Comparison of ENCODE assay signal across 11 cellular contexts in genomic region chr3:172065967-172066762, GRCh38. TPM values are rescaled to one million over a fixed set of nuclear protein-coding genes. Genes with fewer than 3 reads are reported as not detected.
DNase-seq lines count a peak whose midpoint lies in the region; ATAC-seq and TF ChIP-seq lines count a peak whose summit lies in the region.
"Had no signal": no experiment of that assay in that cellular context is flagged by ENCODE, and none has a peak within 500 bp of the region (broad histone marks: within the 10 kb centered on the region; RNA-seq: fewer than 3 reads in every experiment).

No MANE protein-coding gene starts in this region.

- H3K36me3 ChIP-seq in gastrocnemius medialis, result no peaks in the 10 kb centered on the region

- TF ChIP-seq POLR2A in gastrocnemius medialis (IDR thresholded peaks at IDR 0.05), result no peak

- POLR2A ChIA-PET in activated CD4-positive, alpha-beta T cell treated with anti-CD3 and anti-CD28 coated beads for 36 hours (lab: Charles Lee), result no interaction called here

- peak; percentile 67 for DNase-seq in M059J (ENCODE audit: low read depth)
- DNase-seq in epithelial cell of proximal tubule (ENCODE audit: low read depth), result peak; percentile 90
- no peak for DNase-seq in gastrocnemius medialis
- DNase-seq in stimulated activated naive CD4-positive, alpha-beta T cell (lab: John Stamatoyannopoulos, UW), result no peak
- DNase-seq in NCI-H2081 treated with DMSO at 0.1 percent for 48 hours (lab: John Stamatoyannopoulos, UW), result no peak
- no peak for DNase-seq in activated CD4-positive, alpha-beta T cell treated with anti-CD3 and anti-CD28 coated beads for 36 hours
- no peak for DNase-seq in effector CD8-positive, alpha-beta T cell (lab: John Stamatoyannopoulos, UW)
- DNase-seq: naive B cell; NCI-H1092; stimulated activated naive B cell treated with anti-CD40 and anti-IgM and Interleukin-4, amounts not matched to agents 10 μg/mL and 1 μg/mL and 100 μg/mL, for 72 hours had no signal

- no peaks in the 10 kb centered on the region for H3K27me3 ChIP-seq in gastrocnemius medialis

- peaks cover 71 to 81% of the 10 kb centered on the region in 2 donors for H3K4me1 ChIP-seq in gastrocnemius medialis

- ATAC-seq in GM19452 (IDR thresholded peaks at IDR 0.05; ENCODE audit: unreplicated experiment), result peak; percentile 39
- ATAC-seq in gastrocnemius medialis, result no peak
- no peak for ATAC-seq in activated CD4-positive, alpha-beta T cell treated with anti-CD3 and anti-CD28 coated beads for 36 hours
- ATAC-seq: stimulated activated naive B cell treated with anti-CD40 and anti-IgM and Interleukin-4, amounts not matched to agents 10 μg/mL and 1 μg/mL and 100 μg/mL, for 72 hours had no signal

- H3K4me3 Mint-ChIP-seq in activated CD4-positive, alpha-beta T cell treated with anti-CD3 and anti-CD28 coated beads for 36 hours, result no peak overlapping the region
- H3K4me3 Mint-ChIP-seq: naive B cell; stimulated activated naive B cell treated with anti-CD40 and anti-IgM and Interleukin-4, amounts not matched to agents 10 μg/mL and 1 μg/mL and 100 μg/mL, for 72 hours had no signal

- CTCF ChIA-PET in activated CD4-positive, alpha-beta T cell treated with anti-CD3 and anti-CD28 coated beads for 36 hours (lab: Charles Lee), result interaction anchor here (0.8 to 1.1 kb wide), 3 partner anchors 21 to 41 kb away, joined by 3 read pairs; no protein-coding TSS in a partner anchor

- TF ChIP-seq CTCF in epithelial cell of proximal tubule (conservative IDR thresholded peaks at IDR 0.05; ENCODE audit: low read depth, low read length), result no peak
- TF ChIP-seq CTCF in gastrocnemius medialis (IDR thresholded peaks at IDR 0.05 in 4 of 5, conservative IDR thresholded peaks at IDR 0.05 in 1 of 5), result no peak

- no peaks in the 10 kb centered on the region for H3K9me3 Mint-ChIP-seq in activated CD4-positive, alpha-beta T cell treated with anti-CD3 and anti-CD28 coated beads for 36 hours (ENCODE audit: low read depth)
- H3K9me3 Mint-ChIP-seq: stimulated activated naive B cell treated with anti-CD40 and anti-IgM and Interleukin-4, amounts not matched to agents 10 μg/mL and 1 μg/mL and 100 μg/mL, for 72 hours had no signal

- H3K4me1 Mint-ChIP-seq in activated CD4-positive, alpha-beta T cell treated with anti-CD3 and anti-CD28 coated beads for 36 hours, result peaks cover 28% of the 10 kb centered on the region

- intact Hi-C loops in gastrocnemius medialis (cut with DNase I; ENCODE audit: low total_unique reads), result no loop called here
- intact Hi-C loops in activated CD4-positive, alpha-beta T cell treated with anti-CD3 and anti-CD28 coated beads for 36 hours (cut with DNase I, micrococcal nuclease), result no loop called here

- no peaks in the 10 kb centered on the region for H3K27me3 Mint-ChIP-seq in activated CD4-positive, alpha-beta T cell treated with anti-CD3 and anti-CD28 coated beads for 36 hours

- peak overlapping the region; percentile 5 to 44 (median 30) for H3K27ac ChIP-seq in gastrocnemius medialis

- H3K27ac Mint-ChIP-seq in activated CD4-positive, alpha-beta T cell treated with anti-CD3 and anti-CD28 coated beads for 36 hours, result no peak overlapping the region
- H3K27ac Mint-ChIP-seq: naive B cell; stimulated activated naive B cell treated with anti-CD40 and anti-IgM and Interleukin-4, amounts not matched to agents 10 μg/mL and 1 μg/mL and 100 μg/mL, for 72 hours had no signal

- no peaks in the 10 kb centered on the region for H3K9me3 ChIP-seq in gastrocnemius medialis

- H3K4me3 ChIP-seq in epithelial cell of proximal tubule (ENCODE audit: low read depth, low read length) (no peak overlapping the region), gastrocnemius medialis (no peak overlapping the region)

- H3K36me3 Mint-ChIP-seq in activated CD4-positive, alpha-beta T cell treated with anti-CD3 and anti-CD28 coated beads for 36 hours (ENCODE audit: low read depth), result peaks cover 6% of the 10 kb centered on the region

- in situ Hi-C loops in gastrocnemius medialis (cut with MboI; ENCODE audit: low sequenced_read_pairs in 4 of 4), result no loop called here

RNA-seq across cellular contexts. Expression of gene FNDC3B, which starts 26.8 kb away (rescaled TPM):
- total RNA-seq in M059J (2014; rRNA removed; shearing (Covaris generic)), result 55.0 and 79.0 TPM in 2 replicates
- 31.9 and 37.3 TPM in 2 replicates for total RNA-seq in epithelial cell of proximal tubule
- total RNA-seq in gastrocnemius medialis, result 100 to 1,000 TPM in 1 of 4 donors, 10 to 100 TPM in 3; 42.5 to 110 (median 74.2) TPM
- 10 to 100 TPM; 10.5 to 14.2 TPM for total RNA-seq in activated CD4-positive, alpha-beta T cell treated with anti-CD3 and anti-CD28 coated beads for 36 hours

Comparison
In these comparisons a context has a peak if more than half of its experiments do, and no peak if none do; other contexts are left out.
1. DNase-seq: peak in M059J (single experiment) and epithelial cell of proximal tubule (single experiment); none in gastrocnemius medialis (0 of 2), stimulated activated naive CD4-positive, alpha-beta T cell (0 of 6), NCI-H2081 treated with DMSO at 0.1 percent for 48 hours (single experiment), activated CD4-positive, alpha-beta T cell treated with anti-CD3 and anti-CD28 coated beads for 36 hours (single experiment) and effector CD8-positive, alpha-beta T cell (single experiment).